In genomic region chr3:10835406-10835805, GRCh38 we compare ENCODE assay signal across 29 cellular contexts. TPM values are rescaled to one million over a fixed set of nuclear protein-coding genes. Genes with fewer than 3 reads are reported as not detected.
DNase-seq lines count a peak whose midpoint lies in the region; ATAC-seq, FAIRE-seq and TF ChIP-seq lines count a peak whose summit lies in the region.
"Had no signal": no experiment of that assay in that cellular context is flagged by ENCODE, and none has a peak within 500 bp of the region (broad histone marks: within the 10 kb centered on the region; RNA-seq: fewer than 3 reads in every experiment).

No MANE protein-coding gene starts in this region.

- H3K4me3 ChIP-seq in PC-3 (ENCODE audit: low read length), result no peak overlapping the region
- no peak overlapping the region for H3K4me3 ChIP-seq in mesendoderm (ENCODE audit: low read length)
- H3K4me3 ChIP-seq: esophagus muscularis mucosa had no signal

- H3K4me2 ChIP-seq in PC-3 (ENCODE audit: low read length) (no peak overlapping the region), mesendoderm (ENCODE audit: low read length) (no peak overlapping the region)

- H3K56ac ChIP-seq in mesendoderm (ENCODE audit: low read length), result no peak overlapping the region

- no peaks in the 10 kb centered on the region for H3K9me3 ChIP-seq in PC-3 (ENCODE audit: low read length)
- H3K9me3 ChIP-seq: esophagus muscularis mucosa had no signal

- no peaks in the 10 kb centered on the region for H3F3A ChIP-seq in PC-3 (ENCODE audit: low read length, unreplicated experiment)

- H3K27ac ChIP-seq in PC-3 (ENCODE audit: low read length) (no peak overlapping the region), mesendoderm (ENCODE audit: low read depth, low read length) (no peak overlapping the region)
- H3K27ac ChIP-seq: esophagus muscularis mucosa, parathyroid adenoma had no signal

- no CpG with 5 or more reads among the region's 8 CpGs for WGBS in mesendoderm (ENCODE audit: extremely low coverage, insufficient coverage, low lambda C conversion rate)

- CTCF ChIA-PET in PC-3 (lab: Charles Lee), result interaction anchor here (1.2 kb wide), 1 partner anchor 77 kb away, joined by 3 read pairs; no protein-coding TSS in a partner anchor

- DNase-seq in D721Med (ENCODE audit: insufficient read length, low spot score) (no peak), GM13977 (ENCODE audit: low spot score) (no peak), PC-3 (no peak), mesendoderm (peak; percentile 23), GM20000 (ENCODE audit: low spot score) (no peak), posterior vena cava (ENCODE audit: low spot score) (no peak)
- DNase-seq: activated CD4-positive, alpha-beta T cell treated with anti-CD3 and anti-CD28 coated beads, Interleukin-2, amount 50 U/mL, for 48 hours; anterior cingulate cortex; CD8-positive, alpha-beta T cell; cortex of kidney; foreskin melanocyte; left colon; NCI-H1105 treated with DMSO at 0.1 percent for 48 hours; NCI-H2029; NCI-H226; NCI-H69; SIG-M5; stimulated activated CD4-positive, alpha-beta T cell treated with anti-CD3 and anti-CD28 coated beads, Interleukin-12 subunit alpha, Interleukin-12 subunit beta, amount 100 ng/mL, for 4 hours; stimulated activated CD4-positive, alpha-beta T cell treated with anti-CD3 and anti-CD28 coated beads, Interleukin-4, amount 100 ng/mL, for 1 hour; SW 1271; T-helper 9 cell had no signal

- H2BK15ac ChIP-seq in mesendoderm (replicated peaks; ENCODE audit: low read depth), result no peak overlapping the region

- H4K8ac ChIP-seq in mesendoderm (ENCODE audit: low read depth, low read length), result no peak overlapping the region

- intact Hi-C loops in PC-3 (cut with micrococcal nuclease) (no loop called here), posterior vena cava (cut with DNase I) (no loop called here)

- no peak overlapping the region for H4K5ac ChIP-seq in mesendoderm (ENCODE audit: low read length)

- no peaks in the 10 kb centered on the region for H4K20me1 ChIP-seq in PC-3 (ENCODE audit: low read length)

- TF ChIP-seq CTCF in D721Med (IDR thresholded peaks at IDR 0.05; ENCODE audit: insufficient read depth, missing control alignments) (peak; percentile 13), GM13977 (IDR thresholded peaks at IDR 0.05; ENCODE audit: extremely low read depth, insufficient read depth, missing control alignments) (peak; percentile 9), PC-3 (conservative IDR thresholded peaks at IDR 0.05; ENCODE audit: low read depth, low read length) (peak; percentile 36; the same call in 1 of the 2 replicates), GM20000 (IDR thresholded peaks at IDR 0.05; ENCODE audit: extremely low read depth, missing control alignments) (no peak)

- no peak overlapping the region for H3K18ac ChIP-seq in mesendoderm (ENCODE audit: low read length)

- no peaks in the 10 kb centered on the region for H3K9me2 ChIP-seq in PC-3 (replicated peaks; ENCODE audit: low read length)

- POLR2A ChIA-PET in PC-3 (lab: Charles Lee; ENCODE audit: unreplicated experiment), result no interaction called here

- H2BK120ac ChIP-seq in mesendoderm (ENCODE audit: low read depth, low read length), result no peak overlapping the region

- no peak for FAIRE-seq in D721Med (lab: Jason Lieb, UNC)
- FAIRE-seq: RCC 7860 had no signal

- no peak overlapping the region for H2AFZ ChIP-seq in PC-3 (ENCODE audit: low read length)
- H2AFZ ChIP-seq: parathyroid adenoma had no signal

- H3K23ac ChIP-seq in mesendoderm (ENCODE audit: low read length), result no peak overlapping the region

- H3K9ac ChIP-seq in PC-3 (ENCODE audit: low read length) (no peak overlapping the region), mesendoderm (ENCODE audit: low read length) (no peak overlapping the region)
- H3K9ac ChIP-seq: parathyroid adenoma had no signal

- no peaks in the 10 kb centered on the region for H3K79me1 ChIP-seq in mesendoderm (ENCODE audit: low read length)

- H3K27me3 ChIP-seq in PC-3 (ENCODE audit: low read length), result no peaks in the 10 kb centered on the region
- H3K27me3 ChIP-seq in mesendoderm (ENCODE audit: insufficient read depth, low read length, poor library complexity), result no peaks in the 10 kb centered on the region

- no peak overlapping the region for H2BK5ac ChIP-seq in mesendoderm (ENCODE audit: low read length)

- no peaks in the 10 kb centered on the region for H3K4me1 ChIP-seq in PC-3 (ENCODE audit: insufficient read depth, low read length)
- no peaks in the 10 kb centered on the region for H3K4me1 ChIP-seq in mesendoderm (ENCODE audit: control insufficient read depth, low read depth, low read length)
- H3K4me1 ChIP-seq: parathyroid adenoma had no signal

- BruUV-seq in PC-3 (replicated peaks; lab: Mats Ljungman, UMichigan), result no TSS peak

- no peak overlapping the region for H2AK5ac ChIP-seq in mesendoderm (ENCODE audit: low read length)

- no peak overlapping the region for H3K4ac ChIP-seq in mesendoderm (ENCODE audit: low read depth, low read length)

- in situ Hi-C loops in GM13977 (cut with MboI; ENCODE audit: low pct_unique_long_range_greater_than_20kb, low sequenced_read_pairs, unreplicated experiment), result no loop called here

- H3K79me2 ChIP-seq in PC-3 (ENCODE audit: low read length), result no peaks in the 10 kb centered on the region
- H3K79me2 ChIP-seq in mesendoderm (ENCODE audit: control insufficient read depth, insufficient read depth, low read length), result no peaks in the 10 kb centered on the region
- H3K79me2 ChIP-seq: parathyroid adenoma had no signal

- 0 out of 2 replicates have a peak, but pooled peaks cover 6% of the 10 kb centered on the region for H3K36me3 ChIP-seq in PC-3 (ENCODE audit: low read depth, low read length)
- H3K36me3 ChIP-seq in mesendoderm (ENCODE audit: control insufficient read depth, insufficient read depth, low read length), result no peaks in the 10 kb centered on the region
- H3K36me3 ChIP-seq: esophagus muscularis mucosa had no signal

- ATAC-seq in PC-3 (no peak), HG03354 (IDR thresholded peaks at IDR 0.05; ENCODE audit: poor library complexity, severe bottlenecking, unreplicated experiment) (no peak)
- ATAC-seq: CD8-positive, alpha-beta T cell; left colon; sciatic nerve; stimulated activated effector memory CD8-positive, alpha-beta T cell treated with anti-CD3 and anti-CD28 coated beads, Interleukin-12 subunit alpha, Interleukin-12 subunit beta, amount 100 ng/mL, for 72 hours had no signal

RNA-seq across cellular contexts. Expression of gene SLC6A11, which starts 19.4 kb away (rescaled TPM):
- total RNA-seq in PC-3 (2014; rRNA removed), result 34.0 and 37.1 TPM in 2 replicates
- polyA plus RNA-seq in mesendoderm (2013, experiment 1 of 2), result 0.56 TPM
- polyA plus RNA-seq in mesendoderm (2013, experiment 2 of 2), result 0.55 TPM
- total RNA-seq in posterior vena cava, result under 1 TPM in 1 of 2 donors, not detected in 1; 0.10 TPM
- total RNA-seq: activated T-helper 2 cell treated with anti-CD3 and anti-CD28 coated beads, Interferon-gamma antibody, Interleukin-2, Interleukin-4, amounts not matched to agents 10 μg/mL and 5 μg/mL and 100 μg/mL, durations not matched to agents 14 hours and 24 hours and 36 hours; CD8-positive, alpha-beta T cell; esophagus muscularis mucosa had no signal
- polyA plus RNA-seq: IgD-negative memory B cell had no signal

Comparison
In these comparisons a context has a peak if more than half of its experiments do, and no peak if none do; other contexts are left out.
1. RNA of gene SLC6A11, which starts 19.4 kb away (total RNA-seq): 34.0 to 37.1 TPM in PC-3; 0.10 TPM in posterior vena cava; every median in the first group is over 10 times any median in the second.